Comparison of ENCODE assay signal across 27 cellular contexts in genomic region chr12:115984607-115985006, GRCh38.
DNase-seq lines count a peak whose midpoint lies in the region; ATAC-seq lines count a peak whose summit lies in the region.
"Had no signal": no experiment of that assay in that cellular context is flagged by ENCODE, and none has a peak within 500 bp of the region (broad histone marks: within the 10 kb centered on the region; RNA-seq: fewer than 3 reads in every experiment).

No MANE protein-coding gene starts in this region.

- H3K27ac Mint-ChIP-seq in activated T-helper 17 cell treated with anti-CD3 and anti-CD28 coated beads, Interleukin-2, amount 50 U/mL, for 72 hours: peak overlapping the region; percentile 16
- H3K27ac Mint-ChIP-seq: activated naive CD8-positive, alpha-beta T cell treated with anti-CD3 and anti-CD28 coated beads for 36 hours; IgD-negative memory B cell; natural killer cell; stimulated activated effector memory CD8-positive, alpha-beta T cell treated with anti-CD3 and anti-CD28 coated beads, Interleukin-12 subunit alpha, Interleukin-12 subunit beta, amount 100 ng/mL, for 72 hours had no signal

- peak; percentile 80 for DNase-seq in DMS153 (lab: John Stamatoyannopoulos, UW)
- DNase-seq in NCI-H128 (lab: John Stamatoyannopoulos, UW; ENCODE audit: unreplicated experiment): peak; percentile 23
- DNase-seq in NCI-H2171 treated with DMSO at 0.1 percent for 48 hours (lab: John Stamatoyannopoulos, UW): peak; percentile 85
- DNase-seq in OCI-M2 (lab: John Stamatoyannopoulos, UW; ENCODE audit: unreplicated experiment): no peak
- DNase-seq in putamen (ENCODE audit: low spot score): no peak
- DNase-seq in dermis blood vessel endothelial cell: no peak
- DNase-seq: activated CD4-positive, alpha-beta T cell treated with anti-CD3 and anti-CD28 coated beads for 4 hours; activated effector memory CD4-positive, alpha-beta T cell treated with anti-CD3 and anti-CD28 coated beads, Interleukin-2, amount 50 U/mL, for 16 hours; activated naive CD8-positive, alpha-beta T cell treated with anti-CD3 and anti-CD28 coated beads for 36 hours; anterior cingulate cortex; CD8-positive, alpha-beta memory T cell; GDM1; hypothalamus; immature natural killer cell; left colon; mammary epithelial cell; mucosa of descending colon; natural killer cell; nucleus accumbens; stimulated activated CD4-positive, alpha-beta T cell treated with anti-CD3 and anti-CD28 coated beads, Interleukin-15, amount 100 ng/mL, for 24 hours; substantia nigra; T-helper 9 cell; upper lobe of left lung had no signal

- peaks cover 89% of the 10 kb centered on the region for H3K36me3 Mint-ChIP-seq in activated T-helper 17 cell treated with anti-CD3 and anti-CD28 coated beads, Interleukin-2, amount 50 U/mL, for 72 hours (ENCODE audit: low read depth)

- no peaks in the 10 kb centered on the region for H3K27me3 Mint-ChIP-seq in activated T-helper 17 cell treated with anti-CD3 and anti-CD28 coated beads, Interleukin-2, amount 50 U/mL, for 72 hours
- H3K27me3 Mint-ChIP-seq: activated naive CD8-positive, alpha-beta T cell treated with anti-CD3 and anti-CD28 coated beads for 36 hours; CD8-positive, alpha-beta memory T cell; IgD-negative memory B cell had no signal

- H3K4me3 Mint-ChIP-seq in activated T-helper 17 cell treated with anti-CD3 and anti-CD28 coated beads, Interleukin-2, amount 50 U/mL, for 72 hours: no peak overlapping the region
- H3K4me3 Mint-ChIP-seq: activated naive CD8-positive, alpha-beta T cell treated with anti-CD3 and anti-CD28 coated beads for 36 hours; CD8-positive, alpha-beta memory T cell; IgD-negative memory B cell; immature natural killer cell; natural killer cell; stimulated activated effector memory CD8-positive, alpha-beta T cell treated with anti-CD3 and anti-CD28 coated beads, Interleukin-12 subunit alpha, Interleukin-12 subunit beta, amount 100 ng/mL, for 72 hours had no signal

- ATAC-seq in activated T-helper 17 cell treated with anti-CD3 and anti-CD28 coated beads, Interleukin-2, amount 50 U/mL, for 72 hours (replicated peaks): no peak
- ATAC-seq in GM21515 (IDR thresholded peaks at IDR 0.05; ENCODE audit: unreplicated experiment): no peak
- ATAC-seq: left colon; mucosa of descending colon; natural killer cell; stimulated activated effector memory CD8-positive, alpha-beta T cell treated with anti-CD3 and anti-CD28 coated beads, Interleukin-12 subunit alpha, Interleukin-12 subunit beta, amount 100 ng/mL, for 72 hours had no signal

- no peaks in the 10 kb centered on the region for H3K9me3 Mint-ChIP-seq in activated T-helper 17 cell treated with anti-CD3 and anti-CD28 coated beads, Interleukin-2, amount 50 U/mL, for 72 hours
- H3K9me3 Mint-ChIP-seq: activated naive CD8-positive, alpha-beta T cell treated with anti-CD3 and anti-CD28 coated beads for 36 hours; CD8-positive, alpha-beta memory T cell; IgD-negative memory B cell; immature natural killer cell; natural killer cell; stimulated activated effector memory CD8-positive, alpha-beta T cell treated with anti-CD3 and anti-CD28 coated beads, Interleukin-12 subunit alpha, Interleukin-12 subunit beta, amount 100 ng/mL, for 72 hours had no signal

- peaks cover 15% of the 10 kb centered on the region for H3K4me1 Mint-ChIP-seq in activated T-helper 17 cell treated with anti-CD3 and anti-CD28 coated beads, Interleukin-2, amount 50 U/mL, for 72 hours

Comparison
In these comparisons a context has a peak if more than half of its experiments do, and no peak if none do; other contexts are left out.
1. DNase-seq: peak in DMS153 (single experiment), NCI-H128 (single experiment) and NCI-H2171 treated with DMSO at 0.1 percent for 48 hours (single experiment); none in OCI-M2 (single experiment), putamen (single experiment) and dermis blood vessel endothelial cell (single experiment).